In genomic region chr9:10248890-10249289, GRCh38 we compare ENCODE assay signal across 8 cellular contexts.
"Had no signal": no experiment of that assay in that cellular context is flagged by ENCODE, and none has a peak within 500 bp of the region (broad histone marks: within the 10 kb centered on the region; RNA-seq: fewer than 3 reads in every experiment).

No MANE protein-coding gene starts in this region.

- H3K4me3 ChIP-seq: GM23338 had no signal

- H3K27ac ChIP-seq: HL-60, KMS-11 had no signal

- DNase-seq: H9, HCEC 1CT, KBM-7 had no signal

- ATAC-seq: GM23338 had no signal

- H3K9ac ChIP-seq: KMS-11 had no signal

- FAIRE-seq: H1, H54 had no signal

- H2AFZ ChIP-seq: GM23338 had no signal

- H3K4me2 ChIP-seq: GM23338, KMS-11 had no signal
